ENCODE assay signal across 8 cellular contexts in genomic region chr12:26125451-26126339, GRCh38. TPM values are rescaled to one million over a fixed set of nuclear protein-coding genes. Genes with fewer than 3 reads are reported as not detected.
A peak's percentile ranks its signal among the peaks of the same experiment; 100 is the strongest.
DNase-seq lines count a peak whose midpoint lies in the region; ATAC-seq lines count a peak whose summit lies in the region.

No MANE protein-coding gene starts in this region.

- no peak overlapping the region for H3K27ac ChIP-seq in HUES48 (ENCODE audit: low read depth, low read length)
- no peak overlapping the region for H3K27ac ChIP-seq in iPS-18a (ENCODE audit: low read length)

- H3K4me1 ChIP-seq in HUES48 (ENCODE audit: control insufficient read depth, insufficient read depth, low read length) (peaks cover 33% of the 10 kb centered on the region), iPS-18a (ENCODE audit: control insufficient read depth, low read depth, low read length) (peaks cover 34% of the 10 kb centered on the region)

- H3K36me3 ChIP-seq in HUES48 (ENCODE audit: control insufficient read depth, insufficient read depth, low read length) (no peaks in the 10 kb centered on the region), iPS-18a (ENCODE audit: control insufficient read depth, low read depth, low read length) (no peaks in the 10 kb centered on the region)

- ATAC-seq in GM19455 (IDR thresholded peaks at IDR 0.05; ENCODE audit: unreplicated experiment): peak; percentile 36

- in situ Hi-C loops in SK-MEL-5 (cut with HindIII; ENCODE audit: low pct_unique_long_range_greater_than_20kb, low sequenced_read_pairs) (no loop called here), T47D (cut with HindIII; ENCODE audit: low pct_unique_long_range_greater_than_20kb, low sequenced_read_pairs) (no loop called here)

- H3K9me3 ChIP-seq in HUES48 (ENCODE audit: control insufficient read depth, insufficient read depth, low read length) (no peaks in the 10 kb centered on the region), iPS-18a (ENCODE audit: control insufficient read depth, low read depth, low read length) (no peaks in the 10 kb centered on the region)

- DNase-seq in COLO668 (lab: John Stamatoyannopoulos, UW; ENCODE audit: unreplicated experiment) (peak; percentile 86), SK-MEL-5 (ENCODE audit: low read depth, low spot score) (peak; percentile 80), T47D (ENCODE audit: low read depth in 1 of 2, low spot score in 1 of 2) (peak; percentile 70 to 73), renal cortical epithelial cell (ENCODE audit: low read depth) (peak; percentile 83), GM19240 (ENCODE audit: insufficient read length, low spot score) (no peak)

- peak overlapping the region; percentile 74 for H3K4me3 ChIP-seq in HUES48 (ENCODE audit: low read depth, low read length)
- H3K4me3 ChIP-seq in iPS-18a (ENCODE audit: low read length): peak overlapping the region; percentile 82

- H3K9ac ChIP-seq in HUES48 (ENCODE audit: low read depth, low read length) (no peak overlapping the region), iPS-18a (ENCODE audit: low read length) (peak overlapping the region; percentile 59)

- H3K27me3 ChIP-seq in HUES48 (ENCODE audit: control insufficient read depth, insufficient read depth, low read length) (peaks cover 98% of the 10 kb centered on the region), iPS-18a (ENCODE audit: control insufficient read depth, insufficient read depth, low read length) (peaks cover 91% of the 10 kb centered on the region)

RNA-seq across cellular contexts. Expression of gene BHLHE41, which starts 0.9 kb away (rescaled TPM):
- total RNA-seq in SK-MEL-5 (2014; rRNA removed; shearing (Covaris generic)): 9.5 and 17.7 TPM in 2 replicates
- polyA plus RNA-seq in SK-MEL-5 (2015; cell fraction: cytosol; rRNA removed): 10.5 and 12.2 TPM in 2 replicates
- polyA plus RNA-seq in SK-MEL-5 (2015; cell fraction: nucleus; rRNA removed): 34.1 and 56.0 TPM in 2 replicates
- 6.1 and 16.0 TPM in 2 replicates for total RNA-seq in renal cortical epithelial cell
